Comparison of ENCODE assay signal across 11 cellular contexts in genomic region chr12:94172031-94172430, GRCh38. TPM values are rescaled to one million over a fixed set of nuclear protein-coding genes. Genes with fewer than 3 reads are reported as not detected.
DNase-seq lines count a peak whose midpoint lies in the region; ATAC-seq, FAIRE-seq and TF ChIP-seq lines count a peak whose summit lies in the region.
"Had no signal": no experiment of that assay in that cellular context is flagged by ENCODE, and none has a peak within 500 bp of the region (broad histone marks: within the 10 kb centered on the region; RNA-seq: fewer than 3 reads in every experiment).

No MANE protein-coding gene starts in this region.

- H3K4me1 Mint-ChIP-seq in CD8-positive, alpha-beta T cell (ENCODE audit: low read depth): peaks cover 64% of the 10 kb centered on the region
- peaks cover 48% of the 10 kb centered on the region for H3K4me1 Mint-ChIP-seq in astrocyte (ENCODE audit: low read depth, unreplicated experiment)

- no peak overlapping the region for H3K4me3 ChIP-seq in CD8-positive, alpha-beta T cell (ENCODE audit: low read depth, low read length)
- H3K4me3 ChIP-seq in NB4 (ENCODE audit: low read depth, low read length) (no peak overlapping the region), astrocyte (ENCODE audit: insufficient read depth, low read depth, low read length) (no peak overlapping the region)
- H3K4me3 ChIP-seq: cardiac muscle cell had no signal

- H3K9me3 ChIP-seq in CD8-positive, alpha-beta T cell (ENCODE audit: low read length): no peaks in the 10 kb centered on the region
- no peaks in the 10 kb centered on the region for H3K9me3 ChIP-seq in astrocyte (ENCODE audit: insufficient read depth, low read depth, low read length)

- H3K4me2 ChIP-seq in astrocyte (ENCODE audit: low read length): peak overlapping the region; percentile 49

- no peak for DNase-seq in CD8-positive, alpha-beta T cell
- DNase-seq in NB4 (ENCODE audit: low read depth) (peak; percentile 87), astrocyte (ENCODE audit: low read depth) (peak; percentile 18), putamen (ENCODE audit: low spot score) (peak; percentile 9), dedifferentiated amniotic fluid mesenchymal stem cell (ENCODE audit: extremely low spot score) (no peak), SK-N-DZ (ENCODE audit: low spot score) (no peak), glomerular visceral epithelial cell (ENCODE audit: extremely low spot score) (no peak), GM20000 (ENCODE audit: low spot score) (no peak)
- DNase-seq: GF-D8, NCI-H748 treated with DMSO at 0.1 percent for 48 hours had no signal

- no peaks in the 10 kb centered on the region for H4K20me1 ChIP-seq in astrocyte (ENCODE audit: insufficient read depth, low read length)

- peak overlapping the region; percentile 29 for H3K9ac ChIP-seq in astrocyte (ENCODE audit: low read length)

- CTCF ChIA-PET in CD8-positive, alpha-beta T cell (lab: Charles Lee): interaction anchor here (1.2 kb wide), 1 partner anchor 9 kb away, joined by 6 read pairs; no protein-coding TSS in a partner anchor

- no peak overlapping the region for H3K27ac Mint-ChIP-seq in CD8-positive, alpha-beta T cell
- H3K27ac Mint-ChIP-seq in astrocyte (ENCODE audit: unreplicated experiment): peak overlapping the region; percentile 98

- peaks cover 5% of the 10 kb centered on the region for H3K36me3 Mint-ChIP-seq in CD8-positive, alpha-beta T cell
- no peaks in the 10 kb centered on the region for H3K36me3 Mint-ChIP-seq in astrocyte (ENCODE audit: low read depth, unreplicated experiment)

- no peaks in the 10 kb centered on the region for H3K79me2 ChIP-seq in astrocyte (ENCODE audit: insufficient read depth, low read length)

- no peak for TF ChIP-seq POLR2A in NB4 (IDR thresholded peaks at IDR 0.05; ENCODE audit: extremely low read depth, insufficient read length)

- peak overlapping the region; percentile 2 for H2AFZ ChIP-seq in astrocyte (ENCODE audit: low read depth, low read length)

- no peaks in the 10 kb centered on the region for H3K36me3 ChIP-seq in CD8-positive, alpha-beta T cell (ENCODE audit: insufficient read depth, low read length)
- H3K36me3 ChIP-seq in astrocyte (ENCODE audit: insufficient read depth, low read length): no peaks in the 10 kb centered on the region
- H3K36me3 ChIP-seq: cardiac muscle cell had no signal

- peak; percentile 31 for ATAC-seq in CD8-positive, alpha-beta T cell

- intact Hi-C loops in CD8-positive, alpha-beta T cell (cut with DNase I, micrococcal nuclease): no loop called here

- no peaks in the 10 kb centered on the region for H3K9me3 Mint-ChIP-seq in CD8-positive, alpha-beta T cell
- H3K9me3 Mint-ChIP-seq in astrocyte (ENCODE audit: unreplicated experiment): peaks cover 2% of the 10 kb centered on the region

- H3K27ac ChIP-seq in CD8-positive, alpha-beta T cell (ENCODE audit: low read depth, low read length): no peak overlapping the region
- no peak overlapping the region for H3K27ac ChIP-seq in astrocyte (ENCODE audit: low read depth, low read length)
- H3K27ac ChIP-seq: cardiac muscle cell had no signal

- POLR2A ChIA-PET in CD8-positive, alpha-beta T cell (lab: Charles Lee): no interaction called here

- TF ChIP-seq CTCF in CD8-positive, alpha-beta T cell (IDR thresholded peaks at IDR 0.05): no peak
- no peak for TF ChIP-seq CTCF in NB4 (IDR thresholded peaks at IDR 0.05; ENCODE audit: low read depth, low read length)
- TF ChIP-seq CTCF in astrocyte (IDR thresholded peaks at IDR 0.05; ENCODE audit: insufficient read depth, low read depth, low read length): no peak
- no peak for TF ChIP-seq CTCF in GM20000 (IDR thresholded peaks at IDR 0.05; ENCODE audit: extremely low read depth, missing control alignments)

- no peaks in the 10 kb centered on the region for H3K27me3 ChIP-seq in CD8-positive, alpha-beta T cell (ENCODE audit: insufficient read depth, low read length)
- H3K27me3 ChIP-seq in astrocyte (ENCODE audit: insufficient read depth, low read length): peaks cover 24% of the 10 kb centered on the region

- H3K4me3 Mint-ChIP-seq in CD8-positive, alpha-beta T cell: no peak overlapping the region
- no peak overlapping the region for H3K4me3 Mint-ChIP-seq in astrocyte (ENCODE audit: unreplicated experiment)

- no peak for FAIRE-seq in astrocyte (lab: Jason Lieb, UNC)

- no peaks in the 10 kb centered on the region for H3K27me3 Mint-ChIP-seq in CD8-positive, alpha-beta T cell (ENCODE audit: low read depth)
- peaks cover 3% of the 10 kb centered on the region for H3K27me3 Mint-ChIP-seq in astrocyte (ENCODE audit: low read depth, unreplicated experiment)

- H3K4me1 ChIP-seq in CD8-positive, alpha-beta T cell (ENCODE audit: insufficient read depth, low read length): peaks cover 55% of the 10 kb centered on the region
- peaks cover 37% of the 10 kb centered on the region for H3K4me1 ChIP-seq in astrocyte (ENCODE audit: insufficient read depth, low read length)

RNA-seq across cellular contexts. Expression of gene PLXNC1, which starts 23.7 kb away (rescaled TPM):
- total RNA-seq in CD8-positive, alpha-beta T cell: 1 to 10 TPM; 6.0 to 7.7 TPM
- 5.8 and 6.9 TPM in 2 replicates for total RNA-seq in astrocyte
- 0.50 and 0.96 TPM in 2 replicates for polyA plus RNA-seq in SK-N-DZ (2014; cell fraction: cytosol; rRNA removed)
- 0.95 and 1.1 TPM in 2 replicates for polyA plus RNA-seq in SK-N-DZ (2014; cell fraction: nucleus; rRNA removed)

Comparison
In these comparisons a context has a peak if more than half of its experiments do, and no peak if none do; other contexts are left out.
1. DNase-seq: peak in NB4 (single experiment), astrocyte (single experiment) and putamen (single experiment); none in CD8-positive, alpha-beta T cell (0 of 7), dedifferentiated amniotic fluid mesenchymal stem cell (single experiment), SK-N-DZ (single experiment), glomerular visceral epithelial cell (single experiment) and GM20000 (single experiment).